In the genomic region with DNA sequence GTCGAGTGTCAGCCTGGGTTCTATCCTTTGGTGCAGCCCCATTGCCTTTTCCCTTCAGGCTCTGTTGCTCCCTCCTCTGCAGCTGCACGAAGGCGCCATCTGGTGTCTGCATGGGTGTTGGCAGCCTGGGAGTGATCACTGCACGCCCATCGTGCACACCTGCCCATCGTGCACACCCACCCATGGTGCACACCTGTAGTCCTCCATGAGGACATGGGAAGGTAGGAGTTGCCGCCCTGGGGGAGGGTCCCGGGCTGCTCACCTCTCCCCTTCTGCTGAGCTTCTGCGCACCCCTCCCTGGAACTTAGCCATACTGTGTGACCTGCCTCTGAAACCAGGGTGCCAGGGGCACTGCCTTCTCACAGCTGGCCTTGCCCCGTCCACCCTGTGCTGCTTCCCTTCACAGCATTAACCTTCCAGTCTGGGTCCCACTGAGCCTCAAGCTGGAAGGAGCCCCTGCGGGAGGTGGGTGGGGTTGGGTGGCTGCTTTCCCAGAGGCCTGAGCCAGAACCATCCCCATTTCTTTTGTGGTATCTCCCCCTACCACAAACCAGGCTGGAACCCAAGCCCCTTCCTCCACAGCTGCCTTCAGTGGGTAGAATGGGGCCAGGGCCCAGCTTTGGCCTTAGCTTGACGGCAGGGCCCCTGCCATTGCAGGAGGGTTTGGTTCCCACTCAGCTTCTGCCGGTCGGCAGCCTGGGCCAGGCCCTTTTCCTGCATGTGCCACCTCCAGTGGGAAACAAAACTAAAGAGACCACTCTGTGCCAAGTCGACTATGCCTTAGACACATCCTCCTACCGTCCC, we compare ENCODE assay signal across 1 cellular context.
TF ChIP-seq lines count a peak whose summit lies in the region.

No MANE protein-coding gene starts in this region.

TF ChIP-seq in endothelial cell of umbilical vein, 7 proteins besides CTCF, POLR2A, EP300 and RAD21 (continued from another document):
- TF ChIP-seq FOS (IDR thresholded peaks at IDR 0.05; ENCODE audit: borderline replicate concordance, insufficient read depth, low read length) (no peak), MYC (IDR thresholded peaks at IDR 0.05; ENCODE audit: low read depth, low read length) (no peak), EZH2 (IDR thresholded peaks at IDR 0.05; ENCODE audit: borderline replicate concordance, low read depth, low read length, severe bottlenecking) (no peak), POLR2AphosphoS5 (IDR thresholded peaks at IDR 0.05; ENCODE audit: insufficient read depth, low read depth, low read length) (no peak), JUN (IDR thresholded peaks at IDR 0.05; ENCODE audit: borderline replicate concordance, insufficient read depth, insufficient read length, low read depth) (no peak), GATA2 (IDR thresholded peaks at IDR 0.05; ENCODE audit: insufficient read depth, insufficient read length, low read depth, low read length) (no peak)
TF ChIP-seq in endothelial cell of umbilical vein: peak in this region for 0.
